In the genomic region with DNA sequence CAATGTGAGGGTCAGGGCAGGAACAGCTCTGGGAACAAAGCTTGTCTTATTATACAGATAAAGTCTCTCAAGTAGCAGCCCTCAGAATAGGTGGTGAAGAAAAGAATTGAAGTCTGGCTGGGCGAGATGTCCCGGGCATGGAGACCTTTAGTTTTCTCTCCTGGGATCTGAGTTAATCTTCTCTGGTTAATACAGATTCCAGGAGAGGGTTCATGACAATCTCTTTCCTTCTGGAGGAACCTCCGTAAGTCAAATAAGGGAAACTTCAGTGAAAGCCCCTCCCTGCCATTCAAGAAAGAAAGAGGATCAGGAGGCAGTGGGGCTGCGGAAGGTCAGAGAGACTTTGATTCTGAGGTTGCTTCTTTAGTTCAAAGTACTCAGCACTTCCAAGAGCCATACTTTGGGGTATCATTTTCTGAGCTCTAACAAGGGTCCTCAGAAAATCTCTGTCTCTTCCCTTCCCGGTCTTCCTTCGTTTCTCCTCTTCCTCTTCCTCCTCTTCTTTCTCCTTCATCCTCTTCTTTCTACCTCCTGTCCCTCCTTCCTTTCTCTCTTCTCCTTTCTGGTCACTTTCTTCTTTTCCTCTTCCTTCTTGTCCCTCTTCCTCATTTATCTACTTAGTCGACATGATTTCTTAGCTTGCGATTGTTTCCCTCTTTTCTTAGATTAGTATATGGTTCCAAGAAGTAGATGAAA, we compare ENCODE assay signal across 9 cellular contexts. TPM values are rescaled to one million over a fixed set of nuclear protein-coding genes. Genes with fewer than 3 reads are reported as not detected.
DNase-seq lines count a peak whose midpoint lies in the region; ATAC-seq and TF ChIP-seq lines count a peak whose summit lies in the region.
"Had no signal": no experiment of that assay in that cellular context is flagged by ENCODE, and none has a peak within 500 bp of the region (broad histone marks: within the 10 kb centered on the region; RNA-seq: fewer than 3 reads in every experiment).

No MANE protein-coding gene starts in this region.

- H2AFZ ChIP-seq in mesenchymal stem cell (ENCODE audit: low read depth, low read length): no peak overlapping the region

- no peak overlapping the region for H3K27ac ChIP-seq in mesenchymal stem cell (ENCODE audit: low read length, poor library complexity, severe bottlenecking)

- no peak overlapping the region for H2BK15ac ChIP-seq in mesenchymal stem cell (ENCODE audit: low read depth, poor library complexity, severe bottlenecking)

- H3K27me3 ChIP-seq in H7 (ENCODE audit: control insufficient read depth, insufficient read depth, low read length): peaks cover 11% of the 10 kb centered on the region
- no peaks in the 10 kb centered on the region for H3K27me3 ChIP-seq in mesenchymal stem cell (ENCODE audit: control insufficient read depth in 1 of 2, insufficient read depth in 1 of 2, low read length in 2 of 2)

- no peak overlapping the region for H3K4ac ChIP-seq in mesenchymal stem cell (ENCODE audit: low read depth in 1 of 2, low read length in 2 of 2)

- no peak overlapping the region for H2AK5ac ChIP-seq in mesenchymal stem cell (ENCODE audit: low read length, severe bottlenecking)

- DNase-seq in AG04449 (ENCODE audit: low read depth, low spot score) (no peak), H7 (peak; percentile 26), astrocyte of the cerebellum (ENCODE audit: low read depth) (no peak), mesenchymal stem cell (no peak), dermis blood vessel endothelial cell (no peak), HuH-7.5 (ENCODE audit: low spot score) (no peak), GM10266 (ENCODE audit: extremely low spot score) (no peak)

- H3K9ac ChIP-seq in mesenchymal stem cell (ENCODE audit: low read length): peak overlapping the region; percentile 97

- peaks cover under 1% of the 10 kb centered on the region for H3K79me1 ChIP-seq in mesenchymal stem cell (replicated peaks; ENCODE audit: low read length, poor library complexity, severe bottlenecking)

- CTCF ChIA-PET in AG04449 (lab: Yijun Ruan, JAX): interaction anchor here (1.6 to 2.1 kb wide), 2 partner anchors 41 to 418 kb away, joined by 4 to 7 read pairs; no protein-coding TSS in a partner anchor

- peak overlapping the region; percentile 91 for H3K4me2 ChIP-seq in mesenchymal stem cell (ENCODE audit: low read length, poor library complexity, severe bottlenecking)

- H3K18ac ChIP-seq in mesenchymal stem cell (ENCODE audit: low read depth in 1 of 2, low read length in 2 of 2): no peak overlapping the region

- H3K36me3 ChIP-seq in H7 (replicated peaks; ENCODE audit: control insufficient read depth, insufficient read depth, low read length) (no peaks in the 10 kb centered on the region), mesenchymal stem cell (ENCODE audit: control insufficient read depth in 1 of 2, insufficient read depth in 2 of 2, low read depth in 1 of 2, low read length in 2 of 2) (no peaks in the 10 kb centered on the region)
- H3K36me3 ChIP-seq: prostate gland had no signal

- no peaks in the 10 kb centered on the region for H3K9me3 ChIP-seq in mesenchymal stem cell (ENCODE audit: control insufficient read depth, low read length)
- H3K9me3 ChIP-seq: prostate gland had no signal

- H3K4me1 ChIP-seq in mesenchymal stem cell (ENCODE audit: control insufficient read depth, insufficient read depth, low read depth, low read length): peaks cover 2% of the 10 kb centered on the region
- H3K4me1 ChIP-seq: prostate gland had no signal

- no peak overlapping the region for H2BK120ac ChIP-seq in mesenchymal stem cell (ENCODE audit: low read depth, low read length)

- no peak overlapping the region for H4K8ac ChIP-seq in mesenchymal stem cell (ENCODE audit: low read length)

- in situ Hi-C loops in astrocyte of the cerebellum (cut with HindIII; ENCODE audit: low sequenced_read_pairs): no loop called here

- no peak for TF ChIP-seq CTCF in AG04449 (IDR thresholded peaks at IDR 0.05; ENCODE audit: insufficient read depth, low read length, missing control alignments)
- no peak for TF ChIP-seq CTCF in astrocyte of the cerebellum (IDR thresholded peaks at IDR 0.05; ENCODE audit: low read depth, low read length, missing control alignments)
- no peak for TF ChIP-seq CTCF in GM10266 (IDR thresholded peaks at IDR 0.05; ENCODE audit: control insufficient read depth, insufficient read depth, low read depth, missing control alignments)

- no peak for ATAC-seq in GM18517 (IDR thresholded peaks at IDR 0.05; ENCODE audit: unreplicated experiment)

- H3K23ac ChIP-seq in mesenchymal stem cell (ENCODE audit: low read length in 2 of 2): peak overlapping the region in 1 of 2 experiments; percentile 9

- WGBS in mesenchymal stem cell: 64% methylated on average over 5 of the region's 8 CpGs

- H3K4me3 ChIP-seq in AG04449 (ENCODE audit: low read depth, low read length): peak overlapping the region; percentile 81
- peak overlapping the region; percentile 92 for H3K4me3 ChIP-seq in H7 (ENCODE audit: insufficient read depth, low read depth, low read length)
- peak overlapping the region; percentile 83 for H3K4me3 ChIP-seq in astrocyte of the cerebellum (ENCODE audit: low read depth, low read length)
- peak overlapping the region in 1 of 2 experiments; percentile 86 for H3K4me3 ChIP-seq in mesenchymal stem cell (ENCODE audit: insufficient read depth in 1 of 2, low read depth in 1 of 2, low read length in 2 of 2)

- H2BK12ac ChIP-seq in mesenchymal stem cell (ENCODE audit: low read length in 2 of 2): no peak overlapping the region

- no peak overlapping the region for H4K91ac ChIP-seq in mesenchymal stem cell (ENCODE audit: low read length)

- H2BK5ac ChIP-seq in mesenchymal stem cell (ENCODE audit: low read depth, low read length, poor library complexity, severe bottlenecking): no peak overlapping the region

- no peak overlapping the region for H3K14ac ChIP-seq in mesenchymal stem cell (ENCODE audit: low read length in 2 of 2)

- POLR2A ChIA-PET in AG04449 (lab: Yijun Ruan, JAX): no interaction called here

RNA-seq across cellular contexts. Expression of a gene that starts 4.6 kb away (rescaled TPM):
- 5.8 and 7.9 TPM in 2 replicates for total RNA-seq in H7 (2014; rRNA removed; shearing (Covaris generic))
- 5.0 TPM for polyA plus RNA-seq in mesenchymal stem cell (2013, experiment 1 of 2)
- 5.2 TPM for polyA plus RNA-seq in mesenchymal stem cell (2013, experiment 2 of 2)
- 6.4 and 7.5 TPM in 2 replicates for total RNA-seq in dermis blood vessel endothelial cell
